In genomic region chr11:56883590-56883989, GRCh38 we compare ENCODE assay signal across 30 cellular contexts.
"Had no signal": no experiment of that assay in that cellular context is flagged by ENCODE, and none has a peak within 500 bp of the region (broad histone marks: within the 10 kb centered on the region; RNA-seq: fewer than 3 reads in every experiment).

No MANE protein-coding gene starts in this region.

- H3K36me3 ChIP-seq: adrenal gland, esophagus squamous epithelium, WERI-Rb-1 had no signal

- H3K4me3 ChIP-seq: adrenal gland, body of pancreas, esophagus squamous epithelium had no signal

- H3K27ac ChIP-seq: adrenal gland, epithelial cell of prostate, esophagus squamous epithelium, WERI-Rb-1 had no signal

- ATAC-seq: activated CD4-positive, CD25-positive, alpha-beta regulatory T cell treated with anti-CD3 and anti-CD28 coated beads, Interleukin-2, amount 50 U/mL, for 24 hours; activated CD8-positive, alpha-beta T cell treated with anti-CD3 and anti-CD28 coated beads for 36 hours; activated naive CD8-positive, alpha-beta T cell treated with anti-CD3 and anti-CD28 coated beads, Interleukin-2, amount 50 U/mL, for 24 hours; activated T-cell treated with anti-CD3 and anti-CD28 coated beads, Interleukin-2, amount 50 U/mL, for 4 hours; activated T-helper 17 cell treated with anti-CD3 and anti-CD28 coated beads, Interleukin-2, amount 50 U/mL, for 72 hours; body of pancreas; T-helper 17 cell had no signal

- H3K4me1 ChIP-seq: adrenal gland had no signal

- H3K27me3 ChIP-seq: adrenal gland, body of pancreas, esophagus squamous epithelium had no signal

- FAIRE-seq: colon, endometrium, endothelial cell of umbilical vein, frontal cortex had no signal

- H3K9me3 ChIP-seq: adrenal gland, body of pancreas, esophagus squamous epithelium had no signal

- DNase-seq: activated B cell treated with CpG ODN at 0.5 μM for 24 hours; activated CD4-positive, alpha-beta T cell treated with anti-CD3 and anti-CD28 coated beads for 48 hours; activated CD4-positive, alpha-beta T cell treated with anti-CD3 and anti-CD28 coated beads, Interleukin-2, amount 50 U/mL, for 1 hour; activated CD4-positive, alpha-beta T cell treated with anti-CD3 and anti-CD28 coated beads, Interleukin-2, amount 50 U/mL, for 48 hours; activated CD8-positive, alpha-beta memory T cell treated with anti-CD3 and anti-CD28 coated beads for 24 hours; activated CD8-positive, alpha-beta T cell treated with anti-CD3 and anti-CD28 coated beads for 36 hours; activated effector memory CD4-positive, alpha-beta T cell treated with anti-CD3 and anti-CD28 coated beads, Interleukin-2, amount 50 U/mL, for 16 hours; activated naive CD4-positive, alpha-beta T cell treated with anti-CD3 and anti-CD28 coated beads for 36 hours; activated naive CD8-positive, alpha-beta T cell treated with anti-CD3 and anti-CD28 coated beads for 36 hours; activated naive CD8-positive, alpha-beta T cell treated with anti-CD3 and anti-CD28 coated beads, Interleukin-2, amount 50 U/mL, for 24 hours; activated T-cell treated with anti-CD3 and anti-CD28 coated beads, Interleukin-2, amount 50 U/mL, for 4 hours; adrenal gland; amygdala; aorta; body of pancreas; caudate nucleus; effector CD8-positive, alpha-beta T cell; esophagus squamous epithelium; foreskin fibroblast; T-helper 1 cell; T-helper 17 cell; T1000; WERI-Rb-1 had no signal
